1 cellular context compared by ENCODE assay signal in the genomic region with DNA sequence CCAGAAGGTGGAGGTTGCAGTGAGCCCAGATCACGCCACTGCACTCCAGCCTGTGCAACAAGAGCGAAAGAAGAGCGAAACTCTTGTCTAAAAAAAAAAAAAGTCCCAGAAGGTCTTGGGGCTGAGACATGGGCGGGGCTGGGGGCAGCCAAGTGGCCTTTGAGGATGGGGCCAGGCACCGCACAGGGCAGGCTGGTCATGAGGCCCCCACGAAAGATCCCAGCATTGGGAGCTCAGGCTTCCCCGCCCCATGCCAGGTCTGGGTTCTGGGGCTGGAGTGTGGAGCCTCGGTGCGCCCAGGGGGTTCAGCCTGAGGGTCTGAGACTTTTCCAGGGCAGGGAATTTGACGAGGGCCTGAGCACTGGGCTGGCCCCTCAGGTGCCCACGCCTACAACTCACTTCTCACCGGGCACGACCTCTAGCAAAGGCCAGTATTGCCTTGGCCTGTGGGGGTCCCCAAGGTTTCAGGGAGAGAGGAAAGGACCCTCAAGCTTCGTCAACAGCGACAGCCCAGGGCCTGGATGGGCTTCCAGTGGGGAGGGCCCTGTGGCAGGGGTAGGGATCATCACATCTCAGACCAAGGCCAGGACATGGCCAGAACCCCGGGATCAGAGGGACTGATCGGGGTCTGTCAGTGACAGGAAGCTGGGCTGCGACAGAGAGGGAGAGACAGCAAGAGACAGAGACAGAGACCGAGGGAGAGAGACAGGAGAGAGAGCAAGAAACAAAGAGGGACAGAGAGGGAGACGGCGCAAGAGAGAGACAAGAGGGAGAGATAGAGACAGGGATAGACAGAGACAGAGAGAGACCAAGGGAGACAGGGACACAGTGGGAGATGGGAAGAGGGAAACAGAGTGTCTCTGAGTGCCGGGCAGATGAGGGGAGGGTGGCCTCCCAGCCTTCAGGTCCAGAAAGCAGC.
A peak's percentile ranks its signal among the peaks of the same experiment; 100 is the strongest.
TF ChIP-seq lines count a peak whose summit lies in the region.

No MANE protein-coding gene starts in this region.

TF ChIP-seq in HEK293, 187 proteins besides CTCF, POLR2A, EP300 and RAD21 (continued from another document):
- TF ChIP-seq, protein P1, sequence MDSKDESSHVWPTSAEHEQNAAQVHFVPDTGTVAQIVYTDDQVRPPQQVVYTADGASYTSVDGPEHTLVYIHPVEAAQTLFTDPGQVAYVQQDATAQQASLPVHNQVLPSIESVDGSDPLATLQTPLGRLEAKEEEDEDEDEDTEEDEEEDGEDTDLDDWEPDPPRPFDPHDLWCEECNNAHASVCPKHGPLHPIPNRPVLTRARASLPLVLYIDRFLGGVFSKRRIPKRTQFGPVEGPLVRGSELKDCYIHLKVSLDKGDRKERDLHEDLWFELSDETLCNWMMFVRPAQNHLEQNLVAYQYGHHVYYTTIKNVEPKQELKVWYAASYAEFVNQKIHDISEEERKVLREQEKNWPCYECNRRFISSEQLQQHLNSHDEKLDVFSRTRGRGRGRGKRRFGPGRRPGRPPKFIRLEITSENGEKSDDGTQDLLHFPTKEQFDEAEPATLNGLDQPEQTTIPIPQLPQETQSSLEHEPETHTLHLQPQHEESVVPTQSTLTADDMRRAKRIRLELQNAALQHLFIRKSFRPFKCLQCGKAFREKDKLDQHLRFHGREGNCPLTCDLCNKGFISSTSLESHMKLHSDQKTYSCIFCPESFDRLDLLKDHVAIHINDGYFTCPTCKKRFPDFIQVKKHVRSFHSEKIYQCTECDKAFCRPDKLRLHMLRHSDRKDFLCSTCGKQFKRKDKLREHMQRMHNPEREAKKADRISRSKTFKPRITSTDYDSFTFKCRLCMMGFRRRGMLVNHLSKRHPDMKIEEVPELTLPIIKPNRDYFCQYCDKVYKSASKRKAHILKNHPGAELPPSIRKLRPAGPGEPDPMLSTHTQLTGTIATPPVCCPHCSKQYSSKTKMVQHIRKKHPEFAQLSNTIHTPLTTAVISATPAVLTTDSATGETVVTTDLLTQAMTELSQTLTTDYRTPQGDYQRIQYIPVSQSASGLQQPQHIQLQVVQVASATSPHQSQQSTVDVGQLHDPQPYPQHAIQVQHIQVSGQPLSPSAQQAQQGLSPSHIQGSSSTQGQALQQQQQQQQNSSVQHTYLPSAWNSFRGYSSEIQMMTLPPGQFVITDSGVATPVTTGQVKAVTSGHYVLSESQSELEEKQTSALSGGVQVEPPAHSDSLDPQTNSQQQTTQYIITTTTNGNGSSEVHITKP (tag by site-specific recombination; IDR thresholded peaks at IDR 0.05) = no peak
- TF ChIP-seq, protein P2, sequence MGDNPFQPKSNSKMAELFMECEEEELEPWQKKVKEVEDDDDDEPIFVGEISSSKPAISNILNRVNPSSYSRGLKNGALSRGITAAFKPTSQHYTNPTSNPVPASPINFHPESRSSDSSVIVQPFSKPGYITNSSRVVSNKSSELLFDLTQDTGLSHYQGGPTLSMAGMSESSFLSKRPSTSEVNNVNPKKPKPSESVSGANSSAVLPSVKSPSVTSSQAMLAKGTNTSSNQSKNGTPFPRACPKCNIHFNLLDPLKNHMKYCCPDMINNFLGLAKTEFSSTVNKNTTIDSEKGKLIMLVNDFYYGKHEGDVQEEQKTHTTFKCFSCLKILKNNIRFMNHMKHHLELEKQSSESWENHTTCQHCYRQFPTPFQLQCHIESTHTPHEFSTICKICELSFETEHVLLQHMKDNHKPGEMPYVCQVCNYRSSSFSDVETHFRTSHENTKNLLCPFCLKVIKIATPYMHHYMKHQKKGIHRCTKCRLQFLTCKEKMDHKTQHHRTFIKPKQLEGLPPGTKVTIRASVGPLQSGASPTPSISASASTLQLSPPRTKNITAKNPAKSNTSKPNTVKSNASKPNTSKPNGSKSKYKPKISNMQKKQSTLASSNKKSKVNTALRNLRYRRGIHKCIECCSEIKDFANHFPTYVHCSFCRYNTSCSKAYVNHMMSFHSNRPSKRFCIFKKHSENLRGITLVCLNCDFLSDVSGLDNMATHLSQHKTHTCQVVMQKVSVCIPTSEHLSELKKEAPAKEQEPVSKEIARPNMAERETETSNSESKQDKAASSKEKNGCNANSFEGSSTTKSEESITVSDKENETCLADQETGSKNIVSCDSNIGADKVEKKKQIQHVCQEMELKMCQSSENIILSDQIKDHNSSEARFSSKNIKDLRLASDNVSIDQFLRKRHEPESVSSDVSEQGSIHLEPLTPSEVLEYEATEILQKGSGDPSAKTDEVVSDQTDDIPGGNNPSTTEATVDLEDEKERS (tag by site-specific recombination; IDR thresholded peaks at IDR 0.05) = no peak
- TF ChIP-seq KLF7 (tag by site-specific recombination; IDR thresholded peaks at IDR 0.05; ENCODE audit: borderline replicate concordance) (no peak), ZNF707 (tag by site-specific recombination; IDR thresholded peaks at IDR 0.05) (0 out of 2 replicates have a peak, but pooled peaks have one; percentile 27), ZFP37 (tag by site-specific recombination; IDR thresholded peaks at IDR 0.05) (no peak)
- TF ChIP-seq, protein P3, sequence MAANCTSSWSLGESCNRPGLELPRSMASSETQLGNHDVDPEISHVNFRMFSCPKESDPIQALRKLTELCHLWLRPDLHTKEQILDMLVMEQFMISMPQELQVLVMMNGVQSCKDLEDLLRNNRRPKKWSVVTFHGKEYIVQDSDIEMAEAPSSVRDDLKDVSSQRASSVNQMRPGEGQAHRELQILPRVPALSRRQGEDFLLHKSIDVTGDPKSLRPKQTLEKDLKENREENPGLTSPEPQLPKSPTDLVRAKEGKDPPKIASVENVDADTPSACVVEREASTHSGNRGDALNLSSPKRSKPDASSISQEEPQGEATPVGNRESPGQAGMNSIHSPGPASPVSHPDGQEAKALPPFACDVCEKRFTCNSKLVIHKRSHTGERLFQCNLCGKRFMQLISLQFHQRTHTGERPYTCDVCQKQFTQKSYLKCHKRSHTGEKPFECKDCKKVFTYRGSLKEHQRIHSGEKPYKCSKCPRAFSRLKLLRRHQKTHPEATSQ (tag by site-specific recombination; IDR thresholded peaks at IDR 0.05) = no peak
TF ChIP-seq in HEK293: peak in this region for 9.
